19 cellular contexts compared by ENCODE assay signal in the genomic region with DNA sequence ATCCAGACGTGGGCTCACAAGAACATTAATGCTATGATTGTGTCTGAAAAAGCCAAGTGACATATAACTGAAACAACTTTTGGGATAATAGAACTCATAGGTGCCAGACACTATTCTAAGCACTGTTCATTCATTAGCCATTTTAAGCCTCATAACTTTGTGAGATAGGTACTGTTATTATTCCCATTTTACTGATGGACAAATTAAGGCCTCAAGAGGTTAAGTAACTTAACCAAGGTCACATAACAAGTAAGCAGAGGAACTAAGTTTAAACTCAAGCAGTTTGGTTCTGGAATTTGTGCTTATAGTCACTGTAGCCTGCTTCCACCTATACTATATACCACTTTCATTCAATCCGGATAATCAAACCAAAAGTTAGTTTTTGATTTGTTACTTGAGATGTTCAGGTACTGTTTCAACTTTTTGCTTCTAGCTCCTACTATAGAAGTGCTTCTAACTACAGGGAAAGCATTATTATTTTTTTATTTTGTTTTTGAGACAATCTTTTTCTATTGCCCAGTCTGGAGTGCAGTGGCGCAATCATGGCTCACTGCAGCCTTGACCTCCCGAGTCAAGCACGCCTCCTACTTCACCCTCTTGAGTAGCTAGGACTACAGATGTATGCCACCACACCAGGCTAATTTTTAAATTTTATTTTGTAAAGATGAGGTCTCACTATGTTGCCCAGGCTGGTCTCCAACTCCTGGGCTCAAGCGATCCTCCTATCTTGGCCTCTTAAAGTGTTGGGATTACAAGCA. TPM values are rescaled to one million over a fixed set of nuclear protein-coding genes. Genes with fewer than 3 reads are reported as not detected.
DNase-seq lines count a peak whose midpoint lies in the region; TF ChIP-seq lines count a peak whose summit lies in the region.
"Had no signal": no experiment of that assay in that cellular context is flagged by ENCODE, and none has a peak within 500 bp of the region (broad histone marks: within the 10 kb centered on the region; RNA-seq: fewer than 3 reads in every experiment).

No MANE protein-coding gene starts in this region.

- intact Hi-C loops in activated CD4-positive, alpha-beta memory T cell treated with anti-CD3 and anti-CD28 coated beads for 36 hours (cut with micrococcal nuclease), result no loop called here
- intact Hi-C loops in esophagus squamous epithelium (cut with DNase I), result no loop called here

- H3K9me3 Mint-ChIP-seq in activated CD4-positive, alpha-beta memory T cell treated with anti-CD3 and anti-CD28 coated beads, Interleukin-2, amount 10 ng/mL, durations not matched to agents 7 days and 5 days, result no peaks in the 10 kb centered on the region
- H3K9me3 Mint-ChIP-seq in activated CD4-positive, alpha-beta memory T cell treated with anti-CD3 and anti-CD28 coated beads for 36 hours, result no peaks in the 10 kb centered on the region
- H3K9me3 Mint-ChIP-seq in chondrocyte (ENCODE audit: low read depth) (no peaks in the 10 kb centered on the region), osteocyte (ENCODE audit: unreplicated experiment) (no peaks in the 10 kb centered on the region)
- H3K9me3 Mint-ChIP-seq: CD4-positive, alpha-beta T cell; H9 had no signal

- no peaks in the 10 kb centered on the region for H3K4me1 ChIP-seq in esophagus squamous epithelium

- 79 to 81% methylated on average over 6 of the region's 6 CpGs for WGBS in esophagus squamous epithelium, 2 donors

- H3K27ac Mint-ChIP-seq in activated CD4-positive, alpha-beta memory T cell treated with anti-CD3 and anti-CD28 coated beads, Interleukin-2, amount 10 ng/mL, durations not matched to agents 7 days and 5 days, result peak overlapping the region; percentile 16
- no peak overlapping the region for H3K27ac Mint-ChIP-seq in activated CD4-positive, alpha-beta memory T cell treated with anti-CD3 and anti-CD28 coated beads for 36 hours
- peak overlapping the region; percentile 2 for H3K27ac Mint-ChIP-seq in chondrocyte (ENCODE audit: unreplicated experiment)
- H3K27ac Mint-ChIP-seq in osteocyte (ENCODE audit: unreplicated experiment), result peak overlapping the region; percentile 64
- H3K27ac Mint-ChIP-seq: CD4-positive, alpha-beta T cell; H9 had no signal

- H3K4me1 Mint-ChIP-seq in activated CD4-positive, alpha-beta memory T cell treated with anti-CD3 and anti-CD28 coated beads, Interleukin-2, amount 10 ng/mL, durations not matched to agents 7 days and 5 days, result peaks cover 5% of the 10 kb centered on the region
- no peaks in the 10 kb centered on the region for H3K4me1 Mint-ChIP-seq in activated CD4-positive, alpha-beta memory T cell treated with anti-CD3 and anti-CD28 coated beads for 36 hours (ENCODE audit: low read depth)
- H3K4me1 Mint-ChIP-seq in chondrocyte (ENCODE audit: low read depth) (peaks cover 24% of the 10 kb centered on the region), osteocyte (ENCODE audit: unreplicated experiment) (peaks cover 39% of the 10 kb centered on the region)

- H3K4me3 ChIP-seq in esophagus squamous epithelium, result no peak overlapping the region
- H3K4me3 ChIP-seq in MG63, result no peak overlapping the region
- H3K4me3 ChIP-seq: A549, GM12878 had no signal

- DNase-seq in activated CD4-positive, alpha-beta memory T cell treated with anti-CD3 and anti-CD28 coated beads, Interleukin-2, amount 10 ng/mL, durations not matched to agents 7 days and 5 days, result no peak
- no peak for DNase-seq in activated CD4-positive, alpha-beta memory T cell treated with anti-CD3 and anti-CD28 coated beads for 36 hours
- DNase-seq in RWPE1 (ENCODE audit: low spot score) (no peak), chondrocyte (ENCODE audit: low spot score) (no peak), osteocyte (ENCODE audit: extremely low spot score, unreplicated experiment) (no peak), DMS153 treated with DMSO at 0.1 percent for 48 hours (lab: John Stamatoyannopoulos, UW; ENCODE audit: unreplicated experiment) (no peak), esophagus squamous epithelium (lab: John Stamatoyannopoulos, UW) (no peak), MG63 (no peak)
- DNase-seq: AML-193; Caco-2; CD4-positive, alpha-beta T cell; DMS153; DMS79 treated with DMSO at 0.1 percent for 48 hours; GF-D8; H9 had no signal

- no peak for TF ChIP-seq CTCF in RWPE1 (conservative IDR thresholded peaks at IDR 0.05; ENCODE audit: low read depth)
- no peak for TF ChIP-seq CTCF in chondrocyte (IDR thresholded peaks at IDR 0.05)
- TF ChIP-seq CTCF in osteocyte (IDR thresholded peaks at IDR 0.05), result no peak
- no peak for TF ChIP-seq CTCF in esophagus squamous epithelium (IDR thresholded peaks at IDR 0.05)

- H3K36me3 ChIP-seq in esophagus squamous epithelium, result peaks cover 0 to 13% (median 0%) of the 10 kb centered on the region in 3 donors
- H3K36me3 ChIP-seq in MG63, result peaks cover 39% of the 10 kb centered on the region

- CTCF ChIA-PET in activated CD4-positive, alpha-beta memory T cell treated with anti-CD3 and anti-CD28 coated beads, Interleukin-2, amount 10 ng/mL, durations not matched to agents 7 days and 5 days (lab: Charles Lee), result no interaction called here
- CTCF ChIA-PET in activated CD4-positive, alpha-beta memory T cell treated with anti-CD3 and anti-CD28 coated beads for 36 hours (lab: Charles Lee), result no interaction called here
- CTCF ChIA-PET in RWPE1 (lab: Yijun Ruan, JAX), result interaction anchor here (0.5 to 0.7 kb wide), 2 partner anchors 8 to 27 kb away, joined by 3 read pairs; no protein-coding TSS in a partner anchor

- H3K36me3 Mint-ChIP-seq in activated CD4-positive, alpha-beta memory T cell treated with anti-CD3 and anti-CD28 coated beads, Interleukin-2, amount 10 ng/mL, durations not matched to agents 7 days and 5 days (ENCODE audit: low read depth), result peaks cover 40% of the 10 kb centered on the region
- peaks cover 4% of the 10 kb centered on the region for H3K36me3 Mint-ChIP-seq in activated CD4-positive, alpha-beta memory T cell treated with anti-CD3 and anti-CD28 coated beads for 36 hours
- H3K36me3 Mint-ChIP-seq in chondrocyte (ENCODE audit: low read depth), result peaks cover 19% of the 10 kb centered on the region
- peaks cover 48% of the 10 kb centered on the region for H3K36me3 Mint-ChIP-seq in osteocyte (ENCODE audit: unreplicated experiment)

- H3K27me3 ChIP-seq in esophagus squamous epithelium (no peaks in the 10 kb centered on the region), MG63 (no peaks in the 10 kb centered on the region)

- no peak overlapping the region for H3K4me3 Mint-ChIP-seq in activated CD4-positive, alpha-beta memory T cell treated with anti-CD3 and anti-CD28 coated beads, Interleukin-2, amount 10 ng/mL, durations not matched to agents 7 days and 5 days
- no peak overlapping the region for H3K4me3 Mint-ChIP-seq in activated CD4-positive, alpha-beta memory T cell treated with anti-CD3 and anti-CD28 coated beads for 36 hours
- H3K4me3 Mint-ChIP-seq in chondrocyte (ENCODE audit: unreplicated experiment), result no peak overlapping the region
- no peak overlapping the region for H3K4me3 Mint-ChIP-seq in osteocyte (ENCODE audit: unreplicated experiment)
- H3K4me3 Mint-ChIP-seq: CD4-positive, alpha-beta T cell; H9 had no signal

- POLR2A ChIA-PET in activated CD4-positive, alpha-beta memory T cell treated with anti-CD3 and anti-CD28 coated beads, Interleukin-2, amount 10 ng/mL, durations not matched to agents 7 days and 5 days (lab: Charles Lee), result no interaction called here
- POLR2A ChIA-PET in activated CD4-positive, alpha-beta memory T cell treated with anti-CD3 and anti-CD28 coated beads for 36 hours (lab: Charles Lee), result no interaction called here
- POLR2A ChIA-PET in RWPE1 (lab: Yijun Ruan, JAX; ENCODE audit: low non-redundant PET), result no interaction called here

- TF ChIP-seq POLR2A in esophagus squamous epithelium (IDR thresholded peaks at IDR 0.05), result no peak

- peak overlapping the region; percentile 49; the same call in 1 of the 2 replicates for H3K27ac ChIP-seq in RWPE1
- no peak overlapping the region for H3K27ac ChIP-seq in esophagus squamous epithelium
- H3K27ac ChIP-seq: 22Rv1, A549, C4-2B had no signal

- no peaks in the 10 kb centered on the region for H3K9me3 ChIP-seq in esophagus squamous epithelium
- H3K9me3 ChIP-seq in MG63, result no peaks in the 10 kb centered on the region
- H3K9me3 ChIP-seq: A549, Caco-2 had no signal

- no peaks in the 10 kb centered on the region for H3K27me3 Mint-ChIP-seq in activated CD4-positive, alpha-beta memory T cell treated with anti-CD3 and anti-CD28 coated beads, Interleukin-2, amount 10 ng/mL, durations not matched to agents 7 days and 5 days
- no peaks in the 10 kb centered on the region for H3K27me3 Mint-ChIP-seq in activated CD4-positive, alpha-beta memory T cell treated with anti-CD3 and anti-CD28 coated beads for 36 hours
- no peaks in the 10 kb centered on the region for H3K27me3 Mint-ChIP-seq in chondrocyte (ENCODE audit: low read depth)
- H3K27me3 Mint-ChIP-seq in osteocyte (ENCODE audit: unreplicated experiment), result no peaks in the 10 kb centered on the region
- H3K27me3 Mint-ChIP-seq: CD4-positive, alpha-beta T cell had no signal

RNA-seq across cellular contexts. Expression of gene TIPARP, which starts 41.9 kb away (rescaled TPM):
- 10 to 100 TPM; 64.7 to 73.8 TPM for total RNA-seq in activated CD4-positive, alpha-beta memory T cell treated with anti-CD3 and anti-CD28 coated beads, Interleukin-2, amount 10 ng/mL, durations not matched to agents 7 days and 5 days
- total RNA-seq in activated CD4-positive, alpha-beta memory T cell treated with anti-CD3 and anti-CD28 coated beads for 36 hours, result 10 to 100 TPM; 15.7 to 17.7 TPM
- total RNA-seq in chondrocyte, result 65.3 to 90.5 TPM (median 65.3 TPM) in 3 replicates
- total RNA-seq in osteocyte, result 152 and 163 TPM in 2 replicates
- total RNA-seq in esophagus squamous epithelium, result 10 to 100 TPM; 28.0 to 40.4 (median 38.0) TPM
- total RNA-seq in MG63 (2014; rRNA removed; shearing (Covaris generic); ENCODE audit: low replicate concordance), result 46.1 and 74.7 TPM in 2 replicates
